In the genomic region with DNA sequence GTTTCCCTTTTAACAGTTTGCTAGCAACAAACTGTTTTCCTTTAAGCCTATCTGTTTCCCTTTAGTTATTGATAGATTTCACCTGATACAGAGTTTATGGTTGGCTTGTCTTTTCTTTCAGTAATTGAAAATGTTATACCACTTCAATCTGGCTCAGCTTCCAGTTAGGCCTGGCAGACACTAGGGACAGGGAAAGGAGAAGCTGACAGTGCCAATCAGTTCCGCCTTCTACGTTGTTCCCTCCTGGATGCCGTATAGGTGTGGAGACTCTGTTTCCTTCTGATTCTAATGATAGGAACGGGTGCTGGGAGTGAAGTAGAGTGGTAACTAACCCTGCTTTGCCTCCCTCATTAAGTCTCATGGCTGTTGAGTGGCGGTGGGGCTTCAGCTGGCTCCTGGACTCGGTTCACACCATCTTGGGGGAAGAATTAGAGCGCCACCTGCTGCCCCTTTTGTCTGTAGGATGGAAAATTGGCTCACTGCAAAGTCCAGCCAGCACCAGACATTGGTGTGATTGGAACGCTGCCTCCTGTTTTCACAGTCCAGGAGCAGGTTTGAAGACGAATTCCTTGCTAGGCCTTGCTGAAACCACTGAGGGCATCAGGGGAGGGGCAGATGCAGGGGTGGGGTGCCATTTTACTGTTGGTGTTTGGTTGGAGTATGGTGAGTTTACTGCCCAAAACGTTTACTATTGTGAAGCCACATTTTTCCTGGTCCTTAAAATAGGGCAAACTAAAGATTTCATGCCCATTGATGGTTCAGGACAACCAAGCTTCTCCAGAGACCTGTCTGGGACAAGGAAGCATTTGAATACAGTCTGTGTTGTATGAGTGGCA, we compare ENCODE assay signal across 8 cellular contexts.
DNase-seq lines count a peak whose midpoint lies in the region; ATAC-seq and TF ChIP-seq lines count a peak whose summit lies in the region.

No MANE protein-coding gene starts in this region.

- no TSS peak for BruUV-seq in OCI-LY7 (replicated peaks; lab: Mats Ljungman, UMichigan)

- no peak overlapping the region for H2BK15ac ChIP-seq in neuronal stem cell (ENCODE audit: low read length)

- H2BK5ac ChIP-seq in neuronal stem cell (ENCODE audit: low read length) = no peak overlapping the region

- H3K4me3 ChIP-seq in KMS-11 (IDR thresholded peaks at IDR 0.05; ENCODE audit: insufficient read depth, low read depth, low read length) (no peak overlapping the region), OCI-LY7 (ENCODE audit: low read depth, low read length, poor library complexity, severe bottlenecking) (no peak overlapping the region), endodermal cell (ENCODE audit: low read length) (no peak overlapping the region), neuronal stem cell (ENCODE audit: low read length in 2 of 2) (no peak overlapping the region)

- no peaks in the 10 kb centered on the region for H3K9me3 ChIP-seq in OCI-LY7 (ENCODE audit: low read length)
- H3K9me3 ChIP-seq in endodermal cell (ENCODE audit: control insufficient read depth, low read length) = no peaks in the 10 kb centered on the region
- no peaks in the 10 kb centered on the region for H3K9me3 ChIP-seq in neuronal stem cell (replicated peaks in 1 of 2; ENCODE audit: control insufficient read depth in 2 of 2, insufficient read depth in 1 of 2, low read depth in 1 of 2, low read length in 2 of 2)

- ATAC-seq in GM21526 (IDR thresholded peaks at IDR 0.05; ENCODE audit: low FRiP score, unreplicated experiment) (peak; percentile 69), GM18861 (IDR thresholded peaks at IDR 0.05; ENCODE audit: unreplicated experiment) (no peak)

- no peak overlapping the region for H3K14ac ChIP-seq in neuronal stem cell (ENCODE audit: low read length)

- H2BK120ac ChIP-seq in neuronal stem cell (ENCODE audit: low read depth, low read length) = no peak overlapping the region

- H3K79me2 ChIP-seq in KMS-11 (ENCODE audit: insufficient read depth, low read depth) = no peaks in the 10 kb centered on the region
- no peaks in the 10 kb centered on the region for H3K79me2 ChIP-seq in OCI-LY7 (ENCODE audit: insufficient read depth, low read depth, low read length)

- H3K23ac ChIP-seq in neuronal stem cell (ENCODE audit: low read depth, low read length, poor library complexity) = no peak overlapping the region

- H4K20me1 ChIP-seq in KMS-11 (ENCODE audit: insufficient read depth) = no peaks in the 10 kb centered on the region
- no peaks in the 10 kb centered on the region for H4K20me1 ChIP-seq in OCI-LY7 (ENCODE audit: insufficient read depth, low read length)

- H3K4me2 ChIP-seq in KMS-11 (no peak overlapping the region), OCI-LY7 (ENCODE audit: low read length) (no peak overlapping the region), neuronal stem cell (ENCODE audit: insufficient read depth, low read length, poor library complexity, severe bottlenecking) (no peak overlapping the region)

- no peak overlapping the region for H2BK12ac ChIP-seq in neuronal stem cell (ENCODE audit: low read length)

- 20 to 33% methylated on average over 2 to 10 of the region's 10 CpGs for WGBS in endodermal cell (ENCODE audit: insufficient coverage in 1 of 2, insufficient read length in 1 of 2), 2 experiments
- no CpG with 5 or more reads among the region's 10 CpGs for WGBS in neuronal stem cell (ENCODE audit: extremely low coverage in 2 of 2, insufficient read length in 2 of 2, insufficient replicate concordance in 1 of 2), 2 donors

- no peak overlapping the region for H3K18ac ChIP-seq in neuronal stem cell (ENCODE audit: low read length)

- H3K4me1 Mint-ChIP-seq in endodermal cell = peaks cover 4% of the 10 kb centered on the region

- no peak overlapping the region for H4K91ac ChIP-seq in neuronal stem cell (ENCODE audit: low read depth, low read length, poor library complexity)

- H3K27me3 ChIP-seq in KMS-11 (ENCODE audit: insufficient read depth, low read depth) = no peaks in the 10 kb centered on the region
- H3K27me3 ChIP-seq in endodermal cell (ENCODE audit: control insufficient read depth, insufficient read depth, low read length, poor library complexity, severe bottlenecking) = no peaks in the 10 kb centered on the region
- no peaks in the 10 kb centered on the region for H3K27me3 ChIP-seq in neuronal stem cell (ENCODE audit: control insufficient read depth in 3 of 3, insufficient read depth in 3 of 3, low read depth in 1 of 3, low read length in 3 of 3)

- H3K36me3 ChIP-seq in KMS-11 (ENCODE audit: insufficient read depth) = no peaks in the 10 kb centered on the region
- H3K36me3 ChIP-seq in OCI-LY7 (ENCODE audit: insufficient read depth, low read length) = no peaks in the 10 kb centered on the region
- H3K36me3 ChIP-seq in endodermal cell (ENCODE audit: control insufficient read depth, insufficient read depth, low read length) = no peaks in the 10 kb centered on the region
- H3K36me3 ChIP-seq in neuronal stem cell (replicated peaks in 1 of 2; ENCODE audit: control insufficient read depth in 2 of 2, insufficient read depth in 2 of 2, low read length in 2 of 2) = no peaks in the 10 kb centered on the region

- H3K4me1 ChIP-seq in KMS-11 (ENCODE audit: low read depth, poor library complexity, severe bottlenecking) (no peaks in the 10 kb centered on the region), OCI-LY7 (ENCODE audit: insufficient read depth, low read length, poor library complexity, severe bottlenecking) (no peaks in the 10 kb centered on the region), endodermal cell (ENCODE audit: control insufficient read depth, insufficient read depth, low read length) (no peaks in the 10 kb centered on the region), neuronal stem cell (ENCODE audit: control insufficient read depth in 2 of 2, insufficient read depth in 1 of 2, low read depth in 1 of 2, low read length in 2 of 2) (no peaks in the 10 kb centered on the region)

- H3K9ac ChIP-seq in KMS-11 (no peak overlapping the region), endodermal cell (ENCODE audit: extremely low read depth, low read length, poor library complexity, severe bottlenecking) (no peak overlapping the region), neuronal stem cell (ENCODE audit: low read depth, low read length, poor library complexity) (no peak overlapping the region)

- H3K9me2 ChIP-seq in OCI-LY7 (ENCODE audit: insufficient read depth, low read length) = no peaks in the 10 kb centered on the region

- POLR2A ChIA-PET in OCI-LY7 (lab: Charles Lee) = interaction anchor here (0.6 kb wide), 1 partner anchor 81 kb away, joined by 3 read pairs; no protein-coding TSS in a partner anchor

- peaks cover 5% of the 10 kb centered on the region for H3K9me3 Mint-ChIP-seq in endodermal cell

- H3K4ac ChIP-seq in neuronal stem cell (ENCODE audit: low read length) = no peak overlapping the region

- H3K27ac ChIP-seq in KMS-11 (no peak overlapping the region), OCI-LY7 (ENCODE audit: low read depth, low read length, poor library complexity, severe bottlenecking) (no peak overlapping the region), endodermal cell (ENCODE audit: low read depth, low read length) (no peak overlapping the region), neuronal stem cell (replicated peaks; ENCODE audit: low read length) (no peak overlapping the region)

- H3K79me1 ChIP-seq in neuronal stem cell (ENCODE audit: low read depth, low read length) = no peaks in the 10 kb centered on the region

- H3K27ac Mint-ChIP-seq in endodermal cell = no peak overlapping the region

- DNase-seq in DMS 273 treated with DMSO at 0.1 percent for 48 hours (lab: John Stamatoyannopoulos, UW) (peak; percentile 56), OCI-LY7 (ENCODE audit: low spot score) (peak; percentile 72), endodermal cell (peak; percentile 94), neuronal stem cell (ENCODE audit: low spot score) (peak; percentile 72)
- DNase-seq in NK-92 treated with Interleukin-12 subunit alpha and Interleukin-12 subunit beta, amount 100 ng/mL, for 24 hours (lab: John Stamatoyannopoulos, UW) = no peak

- CTCF ChIA-PET in OCI-LY7 (lab: Charles Lee; ENCODE audit: unreplicated experiment) = interaction anchor here (1.0 kb wide), 1 partner anchor 273 kb away, joined by 3 read pairs; no protein-coding TSS in a partner anchor

- TF ChIP-seq CTCF in KMS-11 (conservative IDR thresholded peaks at IDR 0.05; ENCODE audit: low read depth, low read length) (peak; percentile 67), OCI-LY7 (conservative IDR thresholded peaks at IDR 0.05; ENCODE audit: low read length) (peak; percentile 86), endodermal cell (conservative IDR thresholded peaks at IDR 0.05) (peak; percentile 86)

- intact Hi-C loops in OCI-LY7 (cut with micrococcal nuclease; ENCODE audit: unreplicated experiment) = loop anchor here (2.0 kb wide), 1 partner anchor 272 kb away; no protein-coding TSS in a partner anchor

- H2AFZ ChIP-seq in KMS-11 (ENCODE audit: low read depth) (no peak overlapping the region), OCI-LY7 (ENCODE audit: low read length) (0 out of 2 replicates have a peak overlapping the region, but pooled peaks have one; percentile 38), neuronal stem cell (ENCODE audit: low read length) (peak overlapping the region; percentile 40)

- H2AK5ac ChIP-seq in neuronal stem cell (ENCODE audit: low read depth, low read length) = no peak overlapping the region

- H4K8ac ChIP-seq in neuronal stem cell (ENCODE audit: low read depth, low read length) = no peak overlapping the region

- no peaks in the 10 kb centered on the region for H3K27me3 Mint-ChIP-seq in endodermal cell (ENCODE audit: insufficient read depth)

- H3K36me3 Mint-ChIP-seq in endodermal cell (ENCODE audit: low read depth) = no peaks in the 10 kb centered on the region

- no peak overlapping the region for H3K4me3 Mint-ChIP-seq in endodermal cell
